ENCODE assay signal across 8 cellular contexts in genomic region chr19:11378319-11379189, GRCh38. TPM values are rescaled to one million over a fixed set of nuclear protein-coding genes. Genes with fewer than 3 reads are reported as not detected.
A peak's percentile ranks its signal among the peaks of the same experiment; 100 is the strongest.
DNase-seq lines count a peak whose midpoint lies in the region; ATAC-seq, FAIRE-seq and TF ChIP-seq lines count a peak whose summit lies in the region.

No MANE protein-coding gene starts in this region.

- H2BK5ac ChIP-seq in H1 (ENCODE audit: low read depth, low read length): no peak overlapping the region

- peaks cover 38% of the 10 kb centered on the region for H3K4me1 Mint-ChIP-seq in nephron progenitor cell

- H3K27me3 ChIP-seq in BJ (ENCODE audit: control insufficient read depth, insufficient read depth, low read length) (no peaks in the 10 kb centered on the region), H1 (replicated peaks in 1 of 4; ENCODE audit: control insufficient read depth in 3 of 4, extremely low read depth in 1 of 4, insufficient read depth in 3 of 4, low read length in 3 of 4) (no peaks in the 10 kb centered on the region)

- no peak overlapping the region for H4K5ac ChIP-seq in H1 (ENCODE audit: insufficient read length, low read depth, low read length)

- TF ChIP-seq POLR2A in H1 (IDR thresholded peaks at IDR 0.05; ENCODE audit: control extremely low read depth in 1 of 2, low read depth in 2 of 2, low read length in 2 of 2): 0 out of 3 replicates have a peak, but pooled peaks of 1 of the 2 experiments have one; percentile 20

- H3K9ac ChIP-seq in H1 (replicated peaks in 1 of 4; ENCODE audit: extremely low read depth in 1 of 4, low read depth in 3 of 4, low read length in 3 of 4): no peak overlapping the region

- H3K14ac ChIP-seq in H1 (ENCODE audit: insufficient read length): no peak overlapping the region

- H3K4me3 ChIP-seq in BJ (ENCODE audit: low read depth, low read length) (no peak overlapping the region), H1 (ENCODE audit: extremely low read depth in 1 of 4, insufficient read depth in 2 of 4, low read depth in 3 of 4, low read length in 4 of 4) (no peak overlapping the region)

- H4K8ac ChIP-seq in H1 (ENCODE audit: extremely low read depth, insufficient read depth, low read length): no peak overlapping the region

- TF ChIP-seq CTCF in BJ (IDR thresholded peaks at IDR 0.05; ENCODE audit: insufficient read depth, low read depth, low read length): peak; percentile 58
- TF ChIP-seq CTCF in GM20000 (IDR thresholded peaks at IDR 0.05; ENCODE audit: extremely low read depth, missing control alignments): peak; percentile 73
- peak; percentile 68 to 81 (median 71) for TF ChIP-seq CTCF in H1 (IDR thresholded peaks at IDR 0.05; ENCODE audit: control extremely low read depth in 1 of 3, insufficient read depth in 1 of 3, low read depth in 1 of 3, low read length in 3 of 3)
- TF ChIP-seq CTCF in nephron progenitor cell (IDR thresholded peaks at IDR 0.05): peak; percentile 76

- no peak overlapping the region for H3K23ac ChIP-seq in H1 (ENCODE audit: insufficient read length)

- H3K36me3 Mint-ChIP-seq in nephron progenitor cell (ENCODE audit: low read depth): peaks cover 5% of the 10 kb centered on the region

- peaks cover 27% of the 10 kb centered on the region for H3K23me2 ChIP-seq in H1 (ENCODE audit: low read depth, low read length)

- H3K27me3 Mint-ChIP-seq in nephron progenitor cell (ENCODE audit: low read depth, poor library complexity): peaks cover 27% of the 10 kb centered on the region

- H4K20me1 ChIP-seq in H1 (replicated peaks in 1 of 2; ENCODE audit: control insufficient read depth in 1 of 2, insufficient read depth in 2 of 2, low read length in 2 of 2): peaks cover 2 to 4% of the 10 kb centered on the region in 2 experiments

- H2AK5ac ChIP-seq in H1 (ENCODE audit: low read depth, low read length): no peak overlapping the region

- WGBS in H1 (ENCODE audit: extremely low coverage in 1 of 2, insufficient coverage in 1 of 2, insufficient read length in 1 of 2, insufficient replicate concordance in 2 of 2, low coverage in 1 of 2, low lambda C conversion rate in 2 of 2, missing lambda C conversion rate in 1 of 2), 2 experiments: 81% methylated on average over 8 of the region's 8 CpGs; no CpG with 5 or more reads in 1 of the 2 experiments

- ATAC-seq in GM19324 (IDR thresholded peaks at IDR 0.05; ENCODE audit: low FRiP score, unreplicated experiment) (no peak), HG03025 (IDR thresholded peaks at IDR 0.05; ENCODE audit: low FRiP score, unreplicated experiment) (no peak), GM21737 (IDR thresholded peaks at IDR 0.05; ENCODE audit: unreplicated experiment) (no peak)

- H3K4me3 Mint-ChIP-seq in nephron progenitor cell: no peak overlapping the region

- H2BK12ac ChIP-seq in H1 (ENCODE audit: low read depth, low read length): no peak overlapping the region

- no peak overlapping the region for H3K4me2 ChIP-seq in H1 (ENCODE audit: insufficient read depth in 1 of 2, low read depth in 2 of 2, low read length in 2 of 2)

- DNase-seq in BJ (ENCODE audit: low read depth): no peak
- DNase-seq in GM20000 (ENCODE audit: low spot score): peak; percentile 25
- DNase-seq in SHP77 treated with DMSO at 0.1 percent for 48 hours (lab: John Stamatoyannopoulos, UW): peak; percentile 70
- DNase-seq in H1 (ENCODE audit: low read depth in 1 of 2, low spot score in 2 of 2): peak in 1 of 2 experiments; percentile 75
- DNase-seq in nephron progenitor cell: peak; percentile 80

- no peak for TF ChIP-seq EP300 in H1 (IDR thresholded peaks at IDR 0.05; ENCODE audit: borderline replicate concordance in 1 of 2, low read depth in 2 of 2, low read length in 2 of 2)

- peak; percentile 60 to 72 for TF ChIP-seq RAD21 in H1 (IDR thresholded peaks at IDR 0.05 in 1 of 2, conservative IDR thresholded peaks at IDR 0.05 in 1 of 2; ENCODE audit: low read depth in 2 of 2, low read length in 2 of 2)

- CTCF ChIA-PET in BJ (lab: Yijun Ruan, JAX): interaction anchor here (0.7 to 2.5 kb wide), 4 partner anchors 8 to 180 kb away, joined by 3 to 13 read pairs (median 5); partner anchors contain the start of genes ELOF1, ODAD3 and PRKCSH
- CTCF ChIA-PET in H1 (lab: Charles Lee; ENCODE audit: partially characterized antibody): interaction anchor here (0.6 to 16.8 kb wide), 14 partner anchors 11 to 150 kb away, joined by 3 to 197 read pairs (median 5); partner anchors contain the start of genes CCDC159, ODAD3, PRKCSH and RGL3

- no peaks in the 10 kb centered on the region for H3K79me2 ChIP-seq in H1 (ENCODE audit: control insufficient read depth in 1 of 2, insufficient read depth in 2 of 2, low read length in 2 of 2)

- H2BK20ac ChIP-seq in H1 (ENCODE audit: low read length): no peak overlapping the region

- H3K18ac ChIP-seq in H1 (ENCODE audit: extremely low read depth, low read length): no peak overlapping the region

- H3K56ac ChIP-seq in H1 (replicated peaks; ENCODE audit: insufficient read length, low read depth, low read length): no peak overlapping the region

- H4K91ac ChIP-seq in H1 (replicated peaks; ENCODE audit: insufficient read length, low read length): no peak overlapping the region

- no peak overlapping the region for H2AFZ ChIP-seq in H1 (ENCODE audit: low read length)

- H2BK120ac ChIP-seq in H1 (replicated peaks; ENCODE audit: low read depth, low read length): no peak overlapping the region

- no peak overlapping the region for H3K27ac Mint-ChIP-seq in nephron progenitor cell

- no peaks in the 10 kb centered on the region for H3K9me3 ChIP-seq in H1 (ENCODE audit: insufficient read depth in 2 of 2, low read depth in 1 of 2, low read length in 1 of 2)

- H3K36me3 ChIP-seq in BJ (ENCODE audit: control insufficient read depth, insufficient read depth, low read length): no peaks in the 10 kb centered on the region
- H3K36me3 ChIP-seq in H1 (ENCODE audit: control insufficient read depth in 2 of 4, insufficient read depth in 4 of 4, low read length in 3 of 4): no peaks in the 10 kb centered on the region

- peaks cover 0 to 20% (median 13%) of the 10 kb centered on the region in 4 experiments; a peak in 6 of 7 replicates for H3K4me1 ChIP-seq in H1 (replicated peaks in 1 of 4; ENCODE audit: control insufficient read depth in 3 of 4, insufficient read depth in 4 of 4, low read length in 3 of 4)

- peaks cover 2% of the 10 kb centered on the region; the same call in 1 of the 2 replicates for H3K79me1 ChIP-seq in H1 (ENCODE audit: low read depth, low read length)

- POLR2A ChIA-PET in BJ (lab: Charles Lee) (no interaction called here), H1 (lab: Charles Lee; ENCODE audit: partially characterized antibody) (interaction anchor here (0.5 to 2.6 kb wide), 4 partner anchors 9 to 127 kb away, joined by 3 to 9 read pairs (median 4); no protein-coding TSS in a partner anchor)

- FAIRE-seq in H1 (lab: Jason Lieb, UNC): no peak

- H3K27ac ChIP-seq in H1 (ENCODE audit: low read depth, low read length): no peak overlapping the region

- no peaks in the 10 kb centered on the region for H3K9me3 Mint-ChIP-seq in nephron progenitor cell

- H2BK15ac ChIP-seq in H1 (ENCODE audit: low read length): peak overlapping the region; percentile 40; the same call in 1 of the 2 replicates

- no peak overlapping the region for H3K4ac ChIP-seq in H1 (replicated peaks; ENCODE audit: insufficient read length, low read depth, low read length)

RNA-seq across cellular contexts. Expression of gene SWSAP1, which starts 4.1 kb away (rescaled TPM):
- 1.0 TPM in 2 replicates for polyA plus RNA-seq in BJ (2011; rRNA removed)
- polyA minus RNA-seq in BJ (2011; rRNA and poly(A)+ RNA removed): 0.14 and 0.57 TPM in 2 replicates
- 3.1 and 3.2 TPM in 2 replicates for total RNA-seq in H1 (2021; fragmentation: NEBNext Ultra II Directional; extraction: Animal tissue kit (Norgen Biotek cat#: 25700))
- polyA plus RNA-seq in H1 (2011; rRNA removed): 5.1 and 5.2 TPM in 2 replicates
- polyA plus RNA-seq in H1 (2011; cell fraction: cytosol; rRNA removed): 3.7 TPM
- polyA plus RNA-seq in H1 (2011; cell fraction: nucleus; rRNA removed): 3.3 TPM
- polyA plus RNA-seq in H1 (2012, experiment 1 of 2): 2.0 to 4.0 TPM (median 3.5 TPM) in 4 replicates
- 3.0 TPM for polyA plus RNA-seq in H1 (2012, experiment 2 of 2)
- polyA plus RNA-seq in H1 (2013, experiment 1 of 2): 4.8 TPM
- 4.5 TPM for polyA plus RNA-seq in H1 (2013, experiment 2 of 2)
- 0.76 and 1.2 TPM in 2 replicates for polyA minus RNA-seq in H1 (2011; rRNA and poly(A)+ RNA removed)
- polyA minus RNA-seq in H1 (2011; cell fraction: cytosol; rRNA and poly(A)+ RNA removed): 2.0 TPM
- 2.6 TPM for polyA minus RNA-seq in H1 (2011; cell fraction: nucleus; rRNA and poly(A)+ RNA removed)

RNA-seq across cellular contexts. Expression of gene EPOR, which starts 5.6 kb away (rescaled TPM):
- polyA plus RNA-seq in BJ (2011; rRNA removed): 3.8 and 5.9 TPM in 2 replicates
- polyA minus RNA-seq in BJ (2011; rRNA and poly(A)+ RNA removed): 2.2 and 2.4 TPM in 2 replicates
- total RNA-seq in H1 (2021; fragmentation: NEBNext Ultra II Directional; extraction: Animal tissue kit (Norgen Biotek cat#: 25700)): 13.1 and 13.9 TPM in 2 replicates
- 23.4 and 32.3 TPM in 2 replicates for polyA plus RNA-seq in H1 (2011; rRNA removed)
- 19.0 TPM for polyA plus RNA-seq in H1 (2011; cell fraction: cytosol; rRNA removed)
- 55.0 TPM for polyA plus RNA-seq in H1 (2011; cell fraction: nucleus; rRNA removed)
- polyA plus RNA-seq in H1 (2012, experiment 1 of 2): 12.4 to 18.7 TPM (median 16.6 TPM) in 4 replicates
- 16.9 TPM for polyA plus RNA-seq in H1 (2012, experiment 2 of 2)
- polyA plus RNA-seq in H1 (2013, experiment 1 of 2): 11.1 TPM
- polyA plus RNA-seq in H1 (2013, experiment 2 of 2): 11.9 TPM
- 6.0 and 6.9 TPM in 2 replicates for polyA minus RNA-seq in H1 (2011; rRNA and poly(A)+ RNA removed)
- 13.9 TPM for polyA minus RNA-seq in H1 (2011; cell fraction: cytosol; rRNA and poly(A)+ RNA removed)
- 11.4 TPM for polyA minus RNA-seq in H1 (2011; cell fraction: nucleus; rRNA and poly(A)+ RNA removed)

RNA-seq across cellular contexts. Expression of gene PLPPR2, which starts 23.3 kb away (rescaled TPM):
- polyA plus RNA-seq in BJ (2011; rRNA removed) (19.2 and 30.5 TPM in 2 replicates), H1 (2011; rRNA removed) (7.2 and 14.9 TPM in 2 replicates)
- 14.3 and 22.0 TPM in 2 replicates for polyA minus RNA-seq in BJ (2011; rRNA and poly(A)+ RNA removed)
- 9.5 and 11.7 TPM in 2 replicates for total RNA-seq in H1 (2021; fragmentation: NEBNext Ultra II Directional; extraction: Animal tissue kit (Norgen Biotek cat#: 25700))
- 6.2 TPM for polyA plus RNA-seq in H1 (2011; cell fraction: cytosol; rRNA removed)
- 15.6 TPM for polyA plus RNA-seq in H1 (2011; cell fraction: nucleus; rRNA removed)
- 7.1 to 13.3 TPM (median 10.8 TPM) in 4 replicates for polyA plus RNA-seq in H1 (2012, experiment 1 of 2)
- polyA plus RNA-seq in H1 (2012, experiment 2 of 2): 9.1 TPM
- polyA plus RNA-seq in H1 (2013, experiment 1 of 2): 13.4 TPM
- polyA plus RNA-seq in H1 (2013, experiment 2 of 2): 13.8 TPM
- 3.7 and 5.4 TPM in 2 replicates for polyA minus RNA-seq in H1 (2011; rRNA and poly(A)+ RNA removed)
- polyA minus RNA-seq in H1 (2011; cell fraction: cytosol; rRNA and poly(A)+ RNA removed): 5.9 TPM
- 11.3 TPM for polyA minus RNA-seq in H1 (2011; cell fraction: nucleus; rRNA and poly(A)+ RNA removed)

RNA-seq across cellular contexts. Expression of gene CCDC159, which starts 32.2 kb away (rescaled TPM):
- 16.3 and 21.4 TPM in 2 replicates for polyA plus RNA-seq in BJ (2011; rRNA removed)
- 5.5 and 7.2 TPM in 2 replicates for polyA minus RNA-seq in BJ (2011; rRNA and poly(A)+ RNA removed)
- total RNA-seq in H1 (2021; fragmentation: NEBNext Ultra II Directional; extraction: Animal tissue kit (Norgen Biotek cat#: 25700)): 4.0 and 5.5 TPM in 2 replicates
- polyA plus RNA-seq in H1 (2011; rRNA removed): 5.4 and 7.1 TPM in 2 replicates
- polyA plus RNA-seq in H1 (2011; cell fraction: cytosol; rRNA removed): 9.4 TPM
- 18.9 TPM for polyA plus RNA-seq in H1 (2011; cell fraction: nucleus; rRNA removed)
- polyA plus RNA-seq in H1 (2012, experiment 1 of 2): 7.4 to 11.5 TPM (median 8.6 TPM) in 4 replicates
- polyA plus RNA-seq in H1 (2012, experiment 2 of 2): 4.3 TPM
- polyA plus RNA-seq in H1 (2013, experiment 1 of 2): 4.5 TPM
- 4.3 TPM for polyA plus RNA-seq in H1 (2013, experiment 2 of 2)
- polyA minus RNA-seq in H1 (2011; rRNA and poly(A)+ RNA removed): 5.1 and 6.5 TPM in 2 replicates
- not detected for polyA minus RNA-seq in H1 (2011; cell fraction: cytosol; rRNA and poly(A)+ RNA removed)
- 2.9 TPM for polyA minus RNA-seq in H1 (2011; cell fraction: nucleus; rRNA and poly(A)+ RNA removed)

RNA-seq across cellular contexts. Expression of gene TMEM205, which starts 32.5 kb away (rescaled TPM):
- 89.8 and 107 TPM in 2 replicates for polyA plus RNA-seq in BJ (2011; rRNA removed)
- polyA minus RNA-seq in BJ (2011; rRNA and poly(A)+ RNA removed): 40.9 and 68.0 TPM in 2 replicates
- 73.5 and 78.2 TPM in 2 replicates for total RNA-seq in H1 (2021; fragmentation: NEBNext Ultra II Directional; extraction: Animal tissue kit (Norgen Biotek cat#: 25700))
- polyA plus RNA-seq in H1 (2011; rRNA removed): 423 and 441 TPM in 2 replicates
- 322 TPM for polyA plus RNA-seq in H1 (2011; cell fraction: cytosol; rRNA removed)
- 202 TPM for polyA plus RNA-seq in H1 (2011; cell fraction: nucleus; rRNA removed)
- polyA plus RNA-seq in H1 (2012, experiment 1 of 2): 102 to 132 TPM (median 127 TPM) in 4 replicates
- polyA plus RNA-seq in H1 (2012, experiment 2 of 2): 255 TPM
- polyA plus RNA-seq in H1 (2013, experiment 1 of 2): 177 TPM
- polyA plus RNA-seq in H1 (2013, experiment 2 of 2): 224 TPM
- polyA minus RNA-seq in H1 (2011; rRNA and poly(A)+ RNA removed): 91.8 and 113 TPM in 2 replicates
- 47.5 TPM for polyA minus RNA-seq in H1 (2011; cell fraction: cytosol; rRNA and poly(A)+ RNA removed)
- 32.8 TPM for polyA minus RNA-seq in H1 (2011; cell fraction: nucleus; rRNA and poly(A)+ RNA removed)
